ENCODE assay signal across 20 cellular contexts in the genomic region with DNA sequence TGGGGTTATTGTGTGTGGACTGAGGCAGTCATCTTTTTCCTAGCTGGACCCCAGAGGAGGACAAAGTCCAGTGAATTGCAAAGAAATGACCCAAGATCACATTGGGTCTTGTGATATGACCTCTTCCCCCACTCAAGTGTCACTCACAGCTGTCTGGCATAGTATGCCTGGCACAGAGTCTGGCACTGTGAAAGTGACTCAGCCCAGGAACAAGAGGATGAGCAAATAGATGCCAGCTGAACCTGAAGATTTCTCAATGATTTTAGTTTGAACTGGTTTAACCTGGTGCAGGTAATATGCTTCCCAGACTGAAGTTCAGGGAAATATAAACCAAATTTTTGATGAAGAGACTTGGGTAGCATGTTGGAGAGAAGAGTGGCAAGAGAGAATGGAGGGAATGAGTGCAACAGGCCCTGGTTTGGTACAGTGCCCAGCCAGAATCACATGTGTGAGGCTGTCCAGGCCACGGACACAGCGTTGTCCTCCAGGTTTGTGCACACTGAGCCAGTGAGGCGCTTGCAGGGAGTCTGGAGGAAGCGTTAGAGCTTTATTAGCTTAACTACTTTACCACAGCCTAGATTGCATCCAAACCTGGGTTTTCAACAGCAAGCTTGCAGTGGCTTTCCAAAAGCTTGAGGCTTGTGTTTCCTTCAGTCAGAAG.
A peak's percentile ranks its signal among the peaks of the same experiment; 100 is the strongest.
DNase-seq lines count a peak whose midpoint lies in the region; ATAC-seq and TF ChIP-seq lines count a peak whose summit lies in the region.
"Had no signal": no experiment of that assay in that cellular context is flagged by ENCODE, and none has a peak within 500 bp of the region (broad histone marks: within the 10 kb centered on the region; RNA-seq: fewer than 3 reads in every experiment).

No MANE protein-coding gene starts in this region.

- H3K14ac ChIP-seq in neuronal stem cell (ENCODE audit: low read length): no peak overlapping the region

- no peak overlapping the region for H3K23ac ChIP-seq in neuronal stem cell (ENCODE audit: low read depth, low read length, poor library complexity)

- intact Hi-C loops in Right ventricle myocardium inferior (cut with DNase I) (loop anchor here (10.0 kb wide), 1 partner anchor 329 kb away; the partner anchor contains the start of gene NUAK1), cardiac septum (cut with DNase I) (no loop called here)

- no peak for TF ChIP-seq CTCF in foreskin keratinocyte (conservative IDR thresholded peaks at IDR 0.05)

- no peak overlapping the region for H2BK15ac ChIP-seq in neuronal stem cell (ENCODE audit: low read length)

- peak; percentile 60 for DNase-seq in Right ventricle myocardium inferior (ENCODE audit: missing footprints)
- DNase-seq in cardiac septum (ENCODE audit: low spot score): no peak
- DNase-seq in NCI-H69 (lab: John Stamatoyannopoulos, UW): peak; percentile 16
- DNase-seq in foreskin keratinocyte: peak; percentile 13 to 39
- DNase-seq in neuronal stem cell (ENCODE audit: low spot score): no peak
- no peak for DNase-seq in cerebellar nuclear complex (lab: John Stamatoyannopoulos, UW)
- DNase-seq: Caco-2; DMS79; GM23248; NCI-H1048; NCI-H2171 treated with DMSO at 0.1 percent for 48 hours; NCI-H510A treated with DMSO at 0.1 percent for 48 hours; NK-92 treated with Interleukin-12 subunit alpha and Interleukin-12 subunit beta, amount 100 ng/mL, for 24 hours; OCI-M1 had no signal

- no peak overlapping the region for H3K4me3 ChIP-seq in neuronal stem cell (ENCODE audit: low read length in 2 of 2)
- H3K4me3 ChIP-seq: GM12878, GM23248, K562, SK-N-MC had no signal

- H3K4ac ChIP-seq in neuronal stem cell (ENCODE audit: low read length): no peak overlapping the region

- H3K4me2 ChIP-seq in neuronal stem cell (ENCODE audit: insufficient read depth, low read length, poor library complexity, severe bottlenecking): no peak overlapping the region

- no peak overlapping the region for H3K27ac ChIP-seq in foreskin keratinocyte
- no peak overlapping the region for H3K27ac ChIP-seq in neuronal stem cell (replicated peaks; ENCODE audit: low read length)
- H3K27ac ChIP-seq: GM23248, SK-N-MC had no signal

- H3K27me3 ChIP-seq in foreskin keratinocyte: no peaks in the 10 kb centered on the region
- H3K27me3 ChIP-seq in neuronal stem cell (ENCODE audit: control insufficient read depth in 3 of 3, insufficient read depth in 3 of 3, low read depth in 1 of 3, low read length in 3 of 3): no peaks in the 10 kb centered on the region

- H2AFZ ChIP-seq in neuronal stem cell (ENCODE audit: low read length): no peak overlapping the region
- H2AFZ ChIP-seq: GM23248 had no signal

- no peak overlapping the region for H4K91ac ChIP-seq in neuronal stem cell (ENCODE audit: low read depth, low read length, poor library complexity)

- no peak overlapping the region for H4K8ac ChIP-seq in neuronal stem cell (ENCODE audit: low read depth, low read length)

- H2BK12ac ChIP-seq in neuronal stem cell (ENCODE audit: low read length): peak overlapping the region; percentile 59

- no peaks in the 10 kb centered on the region for H3K4me1 ChIP-seq in foreskin keratinocyte
- H3K4me1 ChIP-seq in neuronal stem cell (ENCODE audit: control insufficient read depth in 2 of 2, insufficient read depth in 1 of 2, low read depth in 1 of 2, low read length in 2 of 2): peaks cover 3 to 4% of the 10 kb centered on the region in 2 donors
- H3K4me1 ChIP-seq: Caco-2 had no signal

- no peak overlapping the region for H3K18ac ChIP-seq in neuronal stem cell (ENCODE audit: low read length)

- no peak overlapping the region for H2BK120ac ChIP-seq in neuronal stem cell (ENCODE audit: low read depth, low read length)

- no peak overlapping the region for H2AK5ac ChIP-seq in neuronal stem cell (ENCODE audit: low read depth, low read length)

- H3K9me3 ChIP-seq in neuronal stem cell (replicated peaks in 1 of 2; ENCODE audit: control insufficient read depth in 2 of 2, insufficient read depth in 1 of 2, low read depth in 1 of 2, low read length in 2 of 2): peaks cover 0 to 5% of the 10 kb centered on the region in 2 donors
- H3K9me3 ChIP-seq: Caco-2 had no signal

- no peak overlapping the region for H3K9ac ChIP-seq in neuronal stem cell (ENCODE audit: low read depth, low read length, poor library complexity)
- H3K9ac ChIP-seq: GM23248 had no signal

- no peak overlapping the region for H2BK5ac ChIP-seq in neuronal stem cell (ENCODE audit: low read length)

- peak; percentile 54 for ATAC-seq in Right ventricle myocardium inferior
- peak; percentile 57 for ATAC-seq in foreskin keratinocyte
- ATAC-seq in HG03520 (IDR thresholded peaks at IDR 0.05; ENCODE audit: unreplicated experiment): no peak
- ATAC-seq in HG02870 (IDR thresholded peaks at IDR 0.05; ENCODE audit: unreplicated experiment): no peak
- ATAC-seq: GM12878, HCT116, K562 had no signal

- H3K36me3 ChIP-seq in neuronal stem cell (replicated peaks in 1 of 2; ENCODE audit: control insufficient read depth in 2 of 2, insufficient read depth in 2 of 2, low read length in 2 of 2): no peaks in the 10 kb centered on the region

- H3K79me1 ChIP-seq in neuronal stem cell (ENCODE audit: low read depth, low read length): no peaks in the 10 kb centered on the region

- no CpG with 5 or more reads among the region's 4 CpGs for WGBS in neuronal stem cell (ENCODE audit: extremely low coverage in 2 of 2, insufficient read length in 2 of 2, insufficient replicate concordance in 1 of 2), 2 donors

Comparison
In these comparisons a context has a peak if more than half of its experiments do, and no peak if none do; other contexts are left out.
1. DNase-seq: peak in Right ventricle myocardium inferior (single experiment), NCI-H69 (single experiment) and foreskin keratinocyte (2 of 2); none in cardiac septum (single experiment), neuronal stem cell (single experiment) and cerebellar nuclear complex (0 of 2).
2. ATAC-seq: peak in Right ventricle myocardium inferior (single experiment) and foreskin keratinocyte (single experiment); none in HG03520 (single experiment) and HG02870 (single experiment).